Comparison of ENCODE assay signal across 15 cellular contexts in the genomic region with DNA sequence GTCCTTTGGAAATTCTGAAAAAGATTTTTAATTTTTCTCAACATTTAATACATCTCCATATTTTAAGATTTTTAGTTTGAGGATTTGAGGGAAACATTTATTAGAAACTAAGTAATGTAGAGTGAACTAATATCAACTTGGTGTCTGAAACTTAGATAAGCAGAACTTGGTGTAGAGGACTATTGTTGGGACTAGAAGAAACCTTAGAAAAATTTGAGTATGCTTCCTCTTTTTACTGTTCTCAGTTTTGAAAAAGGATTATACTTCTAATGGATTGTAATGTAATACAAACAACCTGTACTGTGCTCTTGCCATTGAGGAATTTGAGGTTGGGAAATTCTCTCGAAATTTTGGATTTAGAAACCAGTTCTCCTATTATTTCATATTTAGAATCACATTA. TPM values are rescaled to one million over a fixed set of nuclear protein-coding genes. Genes with fewer than 3 reads are reported as not detected.
DNase-seq lines count a peak whose midpoint lies in the region; ATAC-seq and TF ChIP-seq lines count a peak whose summit lies in the region.
"Had no signal": no experiment of that assay in that cellular context is flagged by ENCODE, and none has a peak within 500 bp of the region (broad histone marks: within the 10 kb centered on the region; RNA-seq: fewer than 3 reads in every experiment).

No MANE protein-coding gene starts in this region.

- H3K4me2 ChIP-seq in SK-N-SH (peak overlapping the region; percentile 90), smooth muscle cell (peak overlapping the region; percentile 96)

- no peak for TF ChIP-seq EP300 in SK-N-SH (IDR thresholded peaks at IDR 0.05; ENCODE audit: borderline replicate concordance in 1 of 2, low read depth in 1 of 2, low read length in 1 of 2)
- TF ChIP-seq EP300 in suprapubic skin (IDR thresholded peaks at IDR 0.05) = no peak

- peaks cover 5% of the 10 kb centered on the region for H3F3A ChIP-seq in SK-N-SH (replicated peaks; ENCODE audit: insufficient read depth)
- H3F3A ChIP-seq in smooth muscle cell (ENCODE audit: low read depth) = no peaks in the 10 kb centered on the region

- H3K27me3 ChIP-seq in SK-N-SH (ENCODE audit: insufficient read depth) (no peaks in the 10 kb centered on the region), RWPE2 (ENCODE audit: insufficient read depth, poor library complexity, severe bottlenecking) (no peaks in the 10 kb centered on the region), smooth muscle cell (ENCODE audit: low read depth) (no peaks in the 10 kb centered on the region), suprapubic skin (no peaks in the 10 kb centered on the region)
- H3K27me3 ChIP-seq: pancreas had no signal

- CTCF ChIA-PET in SK-N-SH (lab: Yijun Ruan, JAX) = no interaction called here

- H3K36me3 ChIP-seq in SK-N-SH (replicated peaks in 1 of 2; ENCODE audit: control insufficient read depth in 1 of 2, insufficient read depth in 2 of 2, low read length in 1 of 2) = no peaks in the 10 kb centered on the region
- no peaks in the 10 kb centered on the region for H3K36me3 ChIP-seq in RWPE2 (ENCODE audit: low read depth)
- H3K36me3 ChIP-seq in smooth muscle cell (ENCODE audit: low read depth) = no peaks in the 10 kb centered on the region
- no peaks in the 10 kb centered on the region for H3K36me3 ChIP-seq in suprapubic skin
- H3K36me3 ChIP-seq: pancreas had no signal

- ATAC-seq in SK-N-SH treated with all-trans-retinoic acid at 6 μM for 48 hours (no peak), RWPE2 (ENCODE audit: low read depth) (no peak)
- ATAC-seq: pancreas had no signal

- TF ChIP-seq RAD21 in SK-N-SH (IDR thresholded peaks at IDR 0.05; ENCODE audit: low read length) = no peak

- no peak for TF ChIP-seq POLR2A in suprapubic skin (IDR thresholded peaks at IDR 0.05)

- H3K79me2 ChIP-seq in SK-N-SH (ENCODE audit: insufficient read depth) (peaks cover 73% of the 10 kb centered on the region), smooth muscle cell (ENCODE audit: low read depth) (peaks cover 73% of the 10 kb centered on the region)

- H4K20me1 ChIP-seq in SK-N-SH (ENCODE audit: insufficient read depth) (peaks cover 60% of the 10 kb centered on the region), smooth muscle cell (ENCODE audit: low read depth) (peaks cover 61% of the 10 kb centered on the region)

- H3K9me3 ChIP-seq in SK-N-SH = no peaks in the 10 kb centered on the region
- no peaks in the 10 kb centered on the region for H3K9me3 ChIP-seq in RWPE2 (ENCODE audit: severe bottlenecking)
- no peaks in the 10 kb centered on the region for H3K9me3 ChIP-seq in smooth muscle cell (replicated peaks; ENCODE audit: low read depth)
- H3K9me3 ChIP-seq in suprapubic skin = no peaks in the 10 kb centered on the region
- H3K9me3 ChIP-seq: pancreas had no signal

- H3K27ac ChIP-seq in SK-N-SH (ENCODE audit: low read depth in 2 of 2, low read length in 1 of 2) = no peak overlapping the region
- H3K27ac ChIP-seq in RWPE2 (ENCODE audit: poor library complexity, severe bottlenecking) = no peak overlapping the region
- no peak overlapping the region for H3K27ac ChIP-seq in smooth muscle cell (ENCODE audit: low read depth)
- no peak overlapping the region for H3K27ac ChIP-seq in suprapubic skin
- H3K27ac ChIP-seq: KMS-11 had no signal

- H3K4me3 ChIP-seq in SK-N-SH (ENCODE audit: low read depth in 2 of 2, low read length in 1 of 2) (peak overlapping the region; percentile 22 to 99; a peak in 2 of 4 replicates), RWPE2 (ENCODE audit: severe bottlenecking) (peak overlapping the region; percentile 98), epithelial cell of proximal tubule (ENCODE audit: low read depth, low read length) (peak overlapping the region; percentile 14), smooth muscle cell (peak overlapping the region; percentile 99), suprapubic skin (no peak overlapping the region)

- peak overlapping the region; percentile 93; the same call in 1 of the 2 replicates for H3K9ac ChIP-seq in SK-N-SH
- no peak overlapping the region for H3K9ac ChIP-seq in smooth muscle cell (ENCODE audit: low read depth)
- H3K9ac ChIP-seq: KMS-11 had no signal

- TF ChIP-seq CTCF in SK-N-SH (IDR thresholded peaks at IDR 0.05) = no peak
- TF ChIP-seq CTCF in RWPE2 (IDR thresholded peaks at IDR 0.05; ENCODE audit: poor library complexity, severe bottlenecking) = no peak
- TF ChIP-seq CTCF in epithelial cell of proximal tubule (conservative IDR thresholded peaks at IDR 0.05; ENCODE audit: low read depth, low read length) = no peak
- no peak for TF ChIP-seq CTCF in smooth muscle cell (IDR thresholded peaks at IDR 0.05; ENCODE audit: borderline replicate concordance, insufficient read depth, poor library complexity, severe bottlenecking)
- no peak for TF ChIP-seq CTCF in suprapubic skin (IDR thresholded peaks at IDR 0.05)

- POLR2A ChIA-PET in SK-N-SH (lab: Yijun Ruan, JAX) = no interaction called here

- H2AFZ ChIP-seq in SK-N-SH (ENCODE audit: low read depth) = no peak overlapping the region
- H2AFZ ChIP-seq in smooth muscle cell (ENCODE audit: low read depth) = no peak overlapping the region

- H3K9me2 ChIP-seq in SK-N-SH = no peaks in the 10 kb centered on the region

- H3K4me1 ChIP-seq in SK-N-SH (ENCODE audit: control insufficient read depth in 1 of 2, insufficient read depth in 2 of 2, low read depth in 1 of 2, low read length in 1 of 2) (peaks cover 13 to 15% of the 10 kb centered on the region in 2 experiments; a peak in 3 of 4 replicates), RWPE2 (ENCODE audit: insufficient read depth, poor library complexity, severe bottlenecking) (peaks cover 45% of the 10 kb centered on the region), smooth muscle cell (ENCODE audit: low read depth) (peaks cover 29% of the 10 kb centered on the region), suprapubic skin (peaks cover 27% of the 10 kb centered on the region)

- DNase-seq in SK-N-SH (no peak), RWPE2 (ENCODE audit: low spot score) (no peak), epithelial cell of proximal tubule (ENCODE audit: low read depth) (no peak), smooth muscle cell (lab: John Stamatoyannopoulos, UW; ENCODE audit: unreplicated experiment) (no peak), suprapubic skin (ENCODE audit: low spot score in 2 of 2) (no peak), HCEC 1CT (no peak)
- no peak for DNase-seq in stimulated activated CD4-positive, alpha-beta T cell treated with anti-CD3 and anti-CD28 coated beads, Interleukin-4, amount 100 ng/mL, for 4 hours
- DNase-seq: cerebellar nuclear complex; erythroblast; NCI-H2081 treated with DMSO at 0.1 percent for 48 hours; NCI-H82; pancreas; stimulated activated CD4-positive, alpha-beta T cell treated with anti-CD3 and anti-CD28 coated beads, Interleukin-12 subunit alpha, Interleukin-12 subunit beta, amount 100 ng/mL, for 4 hours had no signal

- 60% methylated on average over 1 of the region's 1 CpG for WGBS in SK-N-SH (ENCODE audit: low lambda C conversion rate)
- 62% methylated on average over 1 of the region's 1 CpG for WGBS in smooth muscle cell (ENCODE audit: low lambda C conversion rate)
- 77% methylated on average over 1 of the region's 1 CpG for WGBS in suprapubic skin

TF ChIP-seq in SK-N-SH, 30 proteins besides CTCF, POLR2A, EP300 and RAD21 (continues in another document):
- TF ChIP-seq, protein P1, sequence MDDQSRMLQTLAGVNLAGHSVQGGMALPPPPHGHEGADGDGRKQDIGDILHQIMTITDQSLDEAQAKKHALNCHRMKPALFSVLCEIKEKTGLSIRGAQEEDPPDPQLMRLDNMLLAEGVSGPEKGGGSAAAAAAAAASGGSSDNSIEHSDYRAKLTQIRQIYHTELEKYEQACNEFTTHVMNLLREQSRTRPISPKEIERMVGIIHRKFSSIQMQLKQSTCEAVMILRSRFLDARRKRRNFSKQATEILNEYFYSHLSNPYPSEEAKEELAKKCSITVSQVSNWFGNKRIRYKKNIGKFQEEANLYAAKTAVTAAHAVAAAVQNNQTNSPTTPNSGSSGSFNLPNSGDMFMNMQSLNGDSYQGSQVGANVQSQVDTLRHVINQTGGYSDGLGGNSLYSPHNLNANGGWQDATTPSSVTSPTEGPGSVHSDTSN (IDR thresholded peaks at IDR 0.05) = no peak
- no peak for TF ChIP-seq MXI1 (IDR thresholded peaks at IDR 0.05; ENCODE audit: low read depth, low read length)
- no peak for TF ChIP-seq TEAD4 (IDR thresholded peaks at IDR 0.05; ENCODE audit: borderline replicate concordance, insufficient read depth)
- no peak for TF ChIP-seq CHD2 (IDR thresholded peaks at IDR 0.05; ENCODE audit: low read length, partially characterized antibody)
- no peak for TF ChIP-seq TAF1 (IDR thresholded peaks at IDR 0.05; ENCODE audit: borderline replicate concordance, low read depth, low read length)
- TF ChIP-seq SIN3A (IDR thresholded peaks at IDR 0.05; ENCODE audit: borderline replicate concordance, low read depth, low read length) = no peak
- TF ChIP-seq NFIC (IDR thresholded peaks at IDR 0.05; ENCODE audit: borderline replicate concordance) = no peak

TF ChIP-seq in SK-N-SH treated with all-trans-retinoic acid at 6 μM for 48 hours, 23 proteins besides CTCF, POLR2A, EP300 and RAD21:
- no peak for TF ChIP-seq ZNF70 (CRISPR knock-in tag; IDR thresholded peaks at IDR 0.05)
TF ChIP-seq in SK-N-SH treated with all-trans-retinoic acid at 6 μM for 48 hours: peak in this region for 0.

RNA-seq across cellular contexts. Expression of a gene that starts 2.4 kb away (rescaled TPM):
- 16.5 and 21.5 TPM in 2 replicates for polyA plus RNA-seq in SK-N-SH (2012; rRNA removed)
- 23.5 and 26.4 TPM in 2 replicates for polyA plus RNA-seq in SK-N-SH (2012; cell fraction: cytosol; rRNA removed)
- 9.5 and 26.3 TPM in 2 replicates for polyA plus RNA-seq in SK-N-SH (2012; cell fraction: nucleus; rRNA removed)
- 32.1 and 37.6 TPM in 2 replicates for total RNA-seq in epithelial cell of proximal tubule
- 60.4 and 77.9 TPM in 2 replicates for total RNA-seq in smooth muscle cell
- polyA plus RNA-seq in smooth muscle cell = 18.7 and 32.8 TPM in 2 replicates
- 10 to 100 TPM; 18.6 to 60.8 (median 25.2) TPM for total RNA-seq in suprapubic skin
